ENCODE assay signal across 13 cellular contexts in genomic region chr15:60908888-60909287, GRCh38.
DNase-seq lines count a peak whose midpoint lies in the region; ATAC-seq and TF ChIP-seq lines count a peak whose summit lies in the region.
"Had no signal": no experiment of that assay in that cellular context is flagged by ENCODE, and none has a peak within 500 bp of the region (broad histone marks: within the 10 kb centered on the region; RNA-seq: fewer than 3 reads in every experiment).

No MANE protein-coding gene starts in this region.

- H2AFZ ChIP-seq in GM23338 (no peak overlapping the region), HCT116 (ENCODE audit: low read depth, low read length, poor library complexity, severe bottlenecking) (no peak overlapping the region)

- H4K20me1 ChIP-seq in GM23338 (replicated peaks; ENCODE audit: insufficient read depth) (no peaks in the 10 kb centered on the region), HCT116 (ENCODE audit: insufficient read depth) (no peaks in the 10 kb centered on the region)

- no peaks in the 10 kb centered on the region for H3F3A ChIP-seq in GM23338 (replicated peaks; ENCODE audit: low read depth)

- H3K4me1 ChIP-seq in GM23338 (ENCODE audit: insufficient read depth) = peaks cover 24% of the 10 kb centered on the region
- H3K4me1 ChIP-seq in HCT116 (ENCODE audit: control insufficient read depth in 1 of 2, insufficient read depth in 2 of 2, low read length in 2 of 2) = no peaks in the 10 kb centered on the region

- H3K79me2 ChIP-seq in GM23338 (replicated peaks; ENCODE audit: insufficient read depth) (no peaks in the 10 kb centered on the region), HCT116 (ENCODE audit: insufficient read depth, low read length) (no peaks in the 10 kb centered on the region)

- no TSS peak for BruUV-seq in HCT116 (replicated peaks; lab: Mats Ljungman, UMichigan)

- H3K4me3 Mint-ChIP-seq in GM23338 = no peak overlapping the region
- no peak overlapping the region for H3K4me3 Mint-ChIP-seq in WTC11
- H3K4me3 Mint-ChIP-seq: CD4-positive, alpha-beta memory T cell; H9 had no signal

- no peak overlapping the region for H3K9ac ChIP-seq in HCT116 (ENCODE audit: low read length)

- TF ChIP-seq CTCF in GM23338 (conservative IDR thresholded peaks at IDR 0.05; ENCODE audit: low read depth in 2 of 2) (no peak), HCT116 (IDR thresholded peaks at IDR 0.05 in 2 of 3, conservative IDR thresholded peaks at IDR 0.05 in 1 of 3; ENCODE audit: borderline replicate concordance in 1 of 3, insufficient read depth in 1 of 3, low read depth in 2 of 3, low read length in 2 of 3) (no peak), WTC11 (IDR thresholded peaks at IDR 0.05) (no peak)

- H3K9me2 ChIP-seq in GM23338 (ENCODE audit: insufficient read depth) (no peaks in the 10 kb centered on the region), HCT116 (ENCODE audit: insufficient read depth) (no peaks in the 10 kb centered on the region)

- POLR2A ChIA-PET in HCT116 (lab: Charles Lee) = no interaction called here
- POLR2A ChIA-PET in WTC11 (lab: Charles Lee) = no interaction called here

- intact Hi-C loops in HCT116 (cut with micrococcal nuclease) = no loop called here

- no peak for TF ChIP-seq RAD21 in HCT116 (IDR thresholded peaks at IDR 0.05; ENCODE audit: low read depth)

- RAD21 ChIA-PET in HCT116 (lab: Charles Lee; ENCODE audit: low non-redundant PET in 1 of 2, low total read pairs in 2 of 2, uncharacterized antibody in 2 of 2, unreplicated experiment in 2 of 2) = no interaction called here

- CTCF ChIA-PET in HCT116 (lab: Charles Lee) = no interaction called here
- CTCF ChIA-PET in WTC11 (lab: Charles Lee) = interaction anchor here (5.0 kb wide), 1 partner anchor 8 kb away, joined by 35 read pairs; no protein-coding TSS in a partner anchor

- no peak for ATAC-seq in GM23338
- no peak for ATAC-seq in HCT116
- ATAC-seq in WTC11 = no peak

- H3K27me3 ChIP-seq in GM23338 (ENCODE audit: insufficient read depth) (no peaks in the 10 kb centered on the region), HCT116 (ENCODE audit: insufficient read depth, low read length) (peaks cover 61% of the 10 kb centered on the region; the same call in 1 of the 2 replicates), MG63 (no peaks in the 10 kb centered on the region)

- DNase-seq in GM23338 (ENCODE audit: low spot score) (no peak), HCT116 (ENCODE audit: low read depth, low spot score) (no peak), WTC11 (ENCODE audit: low spot score) (no peak), DMS79 treated with DMSO at 0.1 percent for 48 hours (lab: John Stamatoyannopoulos, UW) (no peak), MG63 (no peak)
- DNase-seq: C1 segment of cervical spinal cord; Calu3; CD4-positive, alpha-beta memory T cell; COR-L47; DMS53; DND-41; H9 had no signal

- H3K27ac Mint-ChIP-seq in GM23338 (no peak overlapping the region), WTC11 (no peak overlapping the region)
- H3K27ac Mint-ChIP-seq: CD4-positive, alpha-beta memory T cell; H9 had no signal

- H3K36me3 Mint-ChIP-seq in GM23338 (ENCODE audit: low read depth) (no peaks in the 10 kb centered on the region), WTC11 (no peaks in the 10 kb centered on the region)
- H3K36me3 Mint-ChIP-seq: CD4-positive, alpha-beta memory T cell had no signal

- H3K27ac ChIP-seq in GM23338 (ENCODE audit: low read depth) (no peak overlapping the region), HCT116 (ENCODE audit: low read depth, low read length) (no peak overlapping the region)

- H3K36me3 ChIP-seq in GM23338 (ENCODE audit: insufficient read depth) (no peaks in the 10 kb centered on the region), HCT116 (ENCODE audit: control insufficient read depth in 1 of 2, insufficient read depth in 2 of 2, low read length in 2 of 2) (no peaks in the 10 kb centered on the region), MG63 (no peaks in the 10 kb centered on the region)

- peaks cover 37% of the 10 kb centered on the region for H3K4me1 Mint-ChIP-seq in GM23338
- H3K4me1 Mint-ChIP-seq in WTC11 = peaks cover 43% of the 10 kb centered on the region

- H3K27me3 Mint-ChIP-seq in GM23338 (ENCODE audit: insufficient read depth, low read depth, poor library complexity) = peaks cover 5% of the 10 kb centered on the region
- no peaks in the 10 kb centered on the region for H3K27me3 Mint-ChIP-seq in WTC11 (ENCODE audit: low read depth)
- H3K27me3 Mint-ChIP-seq: CD4-positive, alpha-beta memory T cell had no signal

- H3K9me3 Mint-ChIP-seq in GM23338 (no peaks in the 10 kb centered on the region), WTC11 (no peaks in the 10 kb centered on the region)
- H3K9me3 Mint-ChIP-seq: H9 had no signal

- H3K9me3 ChIP-seq in HCT116 (ENCODE audit: control insufficient read depth in 1 of 2, insufficient read depth in 1 of 2, low read depth in 1 of 2, low read length in 2 of 2) (no peaks in the 10 kb centered on the region), MG63 (no peaks in the 10 kb centered on the region)

- H3K4me2 ChIP-seq in GM23338 = no peak overlapping the region
- H3K4me2 ChIP-seq in HCT116 (ENCODE audit: low read length) = no peak overlapping the region

- no peak for TF ChIP-seq POLR2A in HCT116 (IDR thresholded peaks at IDR 0.05; ENCODE audit: borderline replicate concordance, extremely low read depth, insufficient read depth, insufficient read length)

- H3K4me3 ChIP-seq in GM23338 (no peak overlapping the region), HCT116 (replicated peaks in 1 of 2; ENCODE audit: low read depth in 1 of 2, low read length in 2 of 2) (no peak overlapping the region), MG63 (no peak overlapping the region)

TF ChIP-seq in PFSK-1, 5 proteins besides CTCF, POLR2A, EP300 and RAD21:
- TF ChIP-seq REST (IDR thresholded peaks at IDR 0.05; ENCODE audit: insufficient read depth in 1 of 2, low read depth in 2 of 2, low read length in 2 of 2) = peak; percentile 33 to 67; a peak in 1 of 4 replicates
- no peak for TF ChIP-seq FOXP2 (optimal IDR thresholded peaks at IDR 0.05; ENCODE audit: borderline replicate concordance, extremely low read depth, extremely low read length, insufficient read depth)

TF ChIP-seq in WTC11, 78 proteins besides CTCF, POLR2A, EP300 and RAD21 (continues in another document):
- TF ChIP-seq TEAD4 (CRISPR knock-in tag; IDR thresholded peaks at IDR 0.05) (no peak), NR1H2 (CRISPR knock-in tag; IDR thresholded peaks at IDR 0.05) (no peak), STAT6 (CRISPR knock-in tag; conservative IDR thresholded peaks at IDR 0.05; ENCODE audit: low read depth) (no peak), TEAD1 (CRISPR knock-in tag; IDR thresholded peaks at IDR 0.05) (no peak), NFE2L1 (CRISPR knock-in tag; IDR thresholded peaks at IDR 0.05) (no peak), ZNF423 (CRISPR knock-in tag; IDR thresholded peaks at IDR 0.05) (no peak), SMAD4 (CRISPR knock-in tag; IDR thresholded peaks at IDR 0.05) (no peak), ATF1 (CRISPR knock-in tag; IDR thresholded peaks at IDR 0.05) (no peak), E2F1 (CRISPR knock-in tag; IDR thresholded peaks at IDR 0.05) (no peak)
